ENCODE assay signal across 16 cellular contexts in the genomic region with DNA sequence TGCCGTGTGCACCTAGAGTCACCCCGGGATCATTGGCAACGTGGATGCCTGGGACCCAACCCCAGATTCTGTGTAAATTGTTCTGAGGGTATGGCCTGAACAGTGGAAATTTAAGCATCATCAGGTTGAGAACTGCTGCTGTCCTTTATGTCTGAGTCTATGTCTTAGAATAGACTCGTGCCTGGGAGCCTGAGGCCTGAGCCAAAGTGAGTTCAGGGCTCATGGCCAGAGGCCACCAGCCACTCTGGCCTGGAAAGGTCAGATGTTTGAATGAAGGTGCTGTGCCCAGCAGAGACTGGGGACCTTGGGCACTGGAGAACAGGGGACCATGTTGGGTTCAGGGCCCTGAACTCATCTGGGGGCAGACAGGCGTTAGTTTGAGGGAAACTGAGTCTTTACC.
DNase-seq lines count a peak whose midpoint lies in the region; ATAC-seq and TF ChIP-seq lines count a peak whose summit lies in the region.
"Had no signal": no experiment of that assay in that cellular context is flagged by ENCODE, and none has a peak within 500 bp of the region (broad histone marks: within the 10 kb centered on the region; RNA-seq: fewer than 3 reads in every experiment).

No MANE protein-coding gene starts in this region.

- H3K4me3 ChIP-seq in heart right ventricle = no peak overlapping the region
- no peak overlapping the region for H3K4me3 ChIP-seq in WERI-Rb-1 (ENCODE audit: low read depth, low read length)
- H3K4me3 ChIP-seq: BLaER1 treated with 17β-estradiol and CSF1 and Interleukin-3, amounts not matched to agents 10 nM and 100 nM had no signal

- peaks cover 0 to 11% (median 0%) of the 10 kb centered on the region in 11 donors for H3K9me3 ChIP-seq in heart right ventricle
- peaks cover 3% of the 10 kb centered on the region for H3K9me3 ChIP-seq in WERI-Rb-1 (ENCODE audit: severe bottlenecking)
- H3K9me3 ChIP-seq: Caco-2 had no signal

- peaks cover 0 to 34% (median 4%) of the 10 kb centered on the region in 9 donors for H3K4me1 ChIP-seq in heart right ventricle
- H3K4me1 ChIP-seq: BLaER1 treated with 17β-estradiol and CSF1 and Interleukin-3, amounts not matched to agents 10 nM and 100 nM; Caco-2 had no signal

- no peak overlapping the region for H3K27ac Mint-ChIP-seq in natural killer cell treated with Interleukin-12 subunit alpha and Interleukin-12 subunit beta and Interleukin-15 and Interleukin-18, amount 100 ng/mL, for 72 hours
- no peak overlapping the region for H3K27ac Mint-ChIP-seq in natural killer cell
- H3K27ac Mint-ChIP-seq: B cell, HFFc6 had no signal

- peaks cover 0 to 89% (median 12%) of the 10 kb centered on the region in 9 donors for H3K36me3 ChIP-seq in heart right ventricle
- H3K36me3 ChIP-seq in WERI-Rb-1 = no peaks in the 10 kb centered on the region
- H3K36me3 ChIP-seq: BLaER1 treated with 17β-estradiol and CSF1 and Interleukin-3, amounts not matched to agents 10 nM and 100 nM had no signal

- intact Hi-C loops in natural killer cell (cut with micrococcal nuclease) (no loop called here), heart right ventricle (cut with DNase I) (no loop called here)

- H3K36me3 Mint-ChIP-seq in natural killer cell treated with Interleukin-12 subunit alpha and Interleukin-12 subunit beta and Interleukin-15 and Interleukin-18, amount 100 ng/mL, for 72 hours = no peaks in the 10 kb centered on the region
- H3K36me3 Mint-ChIP-seq in natural killer cell = no peaks in the 10 kb centered on the region

- H3K27me3 ChIP-seq in heart right ventricle (peaks cover 0 to 3% (median 0%) of the 10 kb centered on the region in 7 donors), WERI-Rb-1 (ENCODE audit: insufficient read depth, low read depth, severe bottlenecking) (no peaks in the 10 kb centered on the region)
- H3K27me3 ChIP-seq: BLaER1 treated with 17β-estradiol and CSF1 and Interleukin-3, amounts not matched to agents 10 nM and 100 nM had no signal

- WGBS in heart right ventricle, 2 donors = 65 to 71% methylated on average over 5 of the region's 5 CpGs

- H3K27ac ChIP-seq in heart right ventricle (peak overlapping the region in 6 of 10 donors; percentile 29 to 71 (median 47)), WERI-Rb-1 (no peak overlapping the region)
- H3K27ac ChIP-seq: BLaER1 treated with 17β-estradiol and CSF1 and Interleukin-3, amounts not matched to agents 10 nM and 100 nM; HL-60 had no signal

- peaks cover 3 to 7% of the 10 kb centered on the region in 2 donors for H3K27me3 Mint-ChIP-seq in natural killer cell treated with Interleukin-12 subunit alpha and Interleukin-12 subunit beta and Interleukin-15 and Interleukin-18, amount 100 ng/mL, for 72 hours
- no peaks in the 10 kb centered on the region for H3K27me3 Mint-ChIP-seq in natural killer cell (ENCODE audit: low read depth in 2 of 2)

- H3K9me3 Mint-ChIP-seq in natural killer cell treated with Interleukin-12 subunit alpha and Interleukin-12 subunit beta and Interleukin-15 and Interleukin-18, amount 100 ng/mL, for 72 hours = no peaks in the 10 kb centered on the region
- H3K9me3 Mint-ChIP-seq in natural killer cell = no peaks in the 10 kb centered on the region

- peak; percentile 26 for DNase-seq in natural killer cell treated with Interleukin-12 subunit alpha and Interleukin-12 subunit beta and Interleukin-15 and Interleukin-18, amount 100 ng/mL, for 72 hours (ENCODE audit: low spot score)
- no peak for DNase-seq in natural killer cell
- DNase-seq in heart right ventricle = peak; percentile 30 to 35
- DNase-seq in mesenteric fat pad (ENCODE audit: low spot score) = peak; percentile 57
- DNase-seq in GM13977 (ENCODE audit: low spot score) = no peak
- DNase-seq in NCI-H748 (lab: John Stamatoyannopoulos, UW; ENCODE audit: unreplicated experiment) = no peak
- DNase-seq in WERI-Rb-1 = no peak
- DNase-seq: Caco-2, GDM1, GOT3, H7, HFFc6 had no signal

- no peak overlapping the region for H3K4me3 Mint-ChIP-seq in natural killer cell treated with Interleukin-12 subunit alpha and Interleukin-12 subunit beta and Interleukin-15 and Interleukin-18, amount 100 ng/mL, for 72 hours
- no peak overlapping the region for H3K4me3 Mint-ChIP-seq in natural killer cell
- H3K4me3 Mint-ChIP-seq: B cell, HFFc6 had no signal

- H3K4me1 Mint-ChIP-seq in natural killer cell treated with Interleukin-12 subunit alpha and Interleukin-12 subunit beta and Interleukin-15 and Interleukin-18, amount 100 ng/mL, for 72 hours (ENCODE audit: low read depth in 2 of 2) = no peaks in the 10 kb centered on the region
- no peaks in the 10 kb centered on the region for H3K4me1 Mint-ChIP-seq in natural killer cell
- H3K4me1 Mint-ChIP-seq: B cell had no signal

- in situ Hi-C loops in GM13977 (cut with MboI; ENCODE audit: low pct_unique_long_range_greater_than_20kb, low sequenced_read_pairs, unreplicated experiment) = no loop called here

- TF ChIP-seq CTCF in natural killer cell (IDR thresholded peaks at IDR 0.05) (no peak), heart right ventricle (IDR thresholded peaks at IDR 0.05) (no peak), GM13977 (IDR thresholded peaks at IDR 0.05; ENCODE audit: extremely low read depth, insufficient read depth, missing control alignments) (no peak), WERI-Rb-1 (IDR thresholded peaks at IDR 0.05; ENCODE audit: low read depth, low read length) (no peak)

- ATAC-seq in natural killer cell treated with Interleukin-12 subunit alpha and Interleukin-12 subunit beta and Interleukin-15 and Interleukin-18, amount 100 ng/mL, for 72 hours = no peak
- ATAC-seq in natural killer cell = no peak
- ATAC-seq in heart right ventricle = peak; percentile 32 to 92 (median 80)
- ATAC-seq: HCT116 had no signal

Comparison
In these comparisons a context has a peak if more than half of its experiments do, and no peak if none do; other contexts are left out.
1. DNase-seq: peak in natural killer cell treated with Interleukin-12 subunit alpha and Interleukin-12 subunit beta and Interleukin-15 and Interleukin-18, amount 100 ng/mL, for 72 hours (single experiment), heart right ventricle (2 of 2) and mesenteric fat pad (single experiment); none in natural killer cell (single experiment), GM13977 (single experiment), NCI-H748 (single experiment) and WERI-Rb-1 (single experiment).
2. ATAC-seq: peak in heart right ventricle (8 of 8); none in natural killer cell treated with Interleukin-12 subunit alpha and Interleukin-12 subunit beta and Interleukin-15 and Interleukin-18, amount 100 ng/mL, for 72 hours (0 of 2) and natural killer cell (0 of 3).